27 cellular contexts compared by ENCODE assay signal in the genomic region with DNA sequence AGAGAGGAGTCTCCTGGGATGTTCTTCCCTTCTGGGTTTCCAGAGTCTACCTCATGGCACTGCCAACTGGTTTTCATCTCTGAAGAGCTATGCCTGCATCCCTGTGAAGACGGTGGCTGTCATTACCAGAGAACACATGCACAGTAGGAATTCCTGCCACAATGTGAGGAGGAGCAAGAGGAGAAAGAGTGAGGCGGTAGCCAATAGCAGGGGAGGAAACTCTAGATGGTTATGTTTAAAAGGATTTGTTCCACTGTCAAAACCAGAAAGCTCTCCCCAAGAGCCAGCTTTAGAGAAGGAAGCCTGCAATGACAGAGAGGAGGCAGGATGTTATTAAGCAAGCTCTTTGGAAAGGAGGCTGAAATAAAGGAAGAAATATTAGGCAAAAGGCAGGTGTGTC. TPM values are rescaled to one million over a fixed set of nuclear protein-coding genes. Genes with fewer than 3 reads are reported as not detected.
"Had no signal": no experiment of that assay in that cellular context is flagged by ENCODE, and none has a peak within 500 bp of the region (broad histone marks: within the 10 kb centered on the region; RNA-seq: fewer than 3 reads in every experiment).

No MANE protein-coding gene starts in this region.

- H3K27ac ChIP-seq: adrenal gland, breast epithelium, KMS-11, SK-N-MC, WERI-Rb-1 had no signal

- H3K4me3 ChIP-seq: adrenal gland, breast epithelium, SK-N-MC had no signal

- DNase-seq: activated CD4-positive, alpha-beta T cell treated with anti-CD3 and anti-CD28 coated beads for 4 hours; activated CD8-positive, alpha-beta memory T cell treated with anti-CD3 and anti-CD28 coated beads, Interleukin-2, amount 50 U/mL, for 48 hours; activated CD8-positive, alpha-beta T cell treated with anti-CD3 and anti-CD28 coated beads, Interleukin-2, amount 10 ng/mL, durations not matched to agents 7 days and 5 days; activated naive CD4-positive, alpha-beta T cell treated with anti-CD3 and anti-CD28 coated beads, Interleukin-2, amount 50 U/mL, for 16 hours; activated naive CD8-positive, alpha-beta T cell treated with anti-CD3 and anti-CD28 coated beads, Interleukin-2, amount 10 ng/mL, durations not matched to agents 7 days and 5 days; activated T-cell treated with anti-CD3 and anti-CD28 coated beads, Interleukin-2, amount 50 U/mL, for 1 hour; adrenal gland; anterior cingulate cortex; caudate nucleus; NCI-H1092; NCI-H1417; NCI-H2029; NCI-H2107; NCI-H2227 treated with DMSO at 0.1 percent for 48 hours; NCI-H446 treated with DMSO at 0.1 percent for 48 hours; NCI-H524 treated with DMSO at 0.1 percent for 48 hours; NCI-H748 treated with DMSO at 0.1 percent for 48 hours; NK-92 treated with Interleukin-12 subunit alpha and Interleukin-12 subunit beta, amount 100 ng/mL, for 24 hours; OCI-M1; RPMI8226; T-helper 1 cell; WERI-Rb-1 had no signal

- H3K9me3 ChIP-seq: adrenal gland, breast epithelium had no signal

- H3K4me1 ChIP-seq: adrenal gland, breast epithelium had no signal

- H3K36me3 ChIP-seq: adrenal gland, breast epithelium, WERI-Rb-1 had no signal

- H3K9ac ChIP-seq: KMS-11 had no signal

- H3K4me2 ChIP-seq: KMS-11 had no signal

RNA-seq across cellular contexts. Expression of gene LMX1A, which starts 12.3 kb away (rescaled TPM):
- total RNA-seq: activated CD8-positive, alpha-beta T cell treated with anti-CD3 and anti-CD28 coated beads, Interleukin-2, amount 10 ng/mL, durations not matched to agents 7 days and 5 days; activated naive CD8-positive, alpha-beta T cell treated with anti-CD3 and anti-CD28 coated beads, Interleukin-2, amount 10 ng/mL, durations not matched to agents 7 days and 5 days; adrenal gland; MCF 10A; T-helper 2 cell treated with Interferon-gamma antibody and Interleukin-4, amounts not matched to agents 100 ng/mL and 5 ng/mL, for 36 hours had no signal
